Comparison of ENCODE assay signal across 1 cellular context in the genomic region with DNA sequence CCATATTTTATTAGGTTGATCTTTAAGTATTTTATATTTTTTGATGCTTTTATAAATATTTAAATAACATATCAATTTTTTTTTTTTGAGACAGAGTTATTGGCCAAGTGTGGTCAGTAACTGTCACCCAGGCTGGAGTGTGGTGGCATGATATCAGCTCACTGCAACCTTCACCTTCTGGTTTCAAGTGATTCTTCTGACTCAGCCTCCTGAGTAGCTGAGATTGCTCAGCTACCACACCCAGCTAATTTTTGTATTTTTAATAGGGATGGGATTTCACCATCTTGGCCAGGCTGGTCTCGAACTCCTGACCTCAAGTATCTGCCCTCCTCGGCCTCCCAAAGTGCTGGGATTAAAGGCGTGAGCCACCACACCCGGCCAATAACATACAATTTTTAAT.
TF ChIP-seq lines count a peak whose summit lies in the region.

No MANE protein-coding gene starts in this region.

TF ChIP-seq in GM12878, 131 proteins besides CTCF, POLR2A, EP300 and RAD21:
- TF ChIP-seq LARP7 (IDR thresholded peaks at IDR 0.05), result no peak
- TF ChIP-seq SP1 (IDR thresholded peaks at IDR 0.05; ENCODE audit: low read depth, low read length), result no peak
- TF ChIP-seq, protein P1, sequence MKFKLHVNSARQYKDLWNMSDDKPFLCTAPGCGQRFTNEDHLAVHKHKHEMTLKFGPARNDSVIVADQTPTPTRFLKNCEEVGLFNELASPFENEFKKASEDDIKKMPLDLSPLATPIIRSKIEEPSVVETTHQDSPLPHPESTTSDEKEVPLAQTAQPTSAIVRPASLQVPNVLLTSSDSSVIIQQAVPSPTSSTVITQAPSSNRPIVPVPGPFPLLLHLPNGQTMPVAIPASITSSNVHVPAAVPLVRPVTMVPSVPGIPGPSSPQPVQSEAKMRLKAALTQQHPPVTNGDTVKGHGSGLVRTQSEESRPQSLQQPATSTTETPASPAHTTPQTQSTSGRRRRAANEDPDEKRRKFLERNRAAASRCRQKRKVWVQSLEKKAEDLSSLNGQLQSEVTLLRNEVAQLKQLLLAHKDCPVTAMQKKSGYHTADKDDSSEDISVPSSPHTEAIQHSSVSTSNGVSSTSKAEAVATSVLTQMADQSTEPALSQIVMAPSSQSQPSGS (IDR thresholded peaks at IDR 0.05; ENCODE audit: low read length), result no peak
- no peak for TF ChIP-seq SREBF1 (IDR thresholded peaks at IDR 0.05; ENCODE audit: low read length)
- no peak for TF ChIP-seq ZBED1 (IDR thresholded peaks at IDR 0.05; ENCODE audit: borderline replicate concordance)
- TF ChIP-seq NFIC (IDR thresholded peaks at IDR 0.05; ENCODE audit: low read depth, low read length), result no peak
- TF ChIP-seq RCOR1 (conservative IDR thresholded peaks at IDR 0.05; ENCODE audit: low read depth, low read length), result no peak
- TF ChIP-seq TBL1XR1 (IDR thresholded peaks at IDR 0.05; ENCODE audit: low read depth, low read length), result no peak
- no peak for TF ChIP-seq SMC3 (IDR thresholded peaks at IDR 0.05; ENCODE audit: borderline replicate concordance, low read length)
- no peak for TF ChIP-seq IRF4 (IDR thresholded peaks at IDR 0.05; ENCODE audit: low read depth, low read length)
- TF ChIP-seq, protein P2, sequence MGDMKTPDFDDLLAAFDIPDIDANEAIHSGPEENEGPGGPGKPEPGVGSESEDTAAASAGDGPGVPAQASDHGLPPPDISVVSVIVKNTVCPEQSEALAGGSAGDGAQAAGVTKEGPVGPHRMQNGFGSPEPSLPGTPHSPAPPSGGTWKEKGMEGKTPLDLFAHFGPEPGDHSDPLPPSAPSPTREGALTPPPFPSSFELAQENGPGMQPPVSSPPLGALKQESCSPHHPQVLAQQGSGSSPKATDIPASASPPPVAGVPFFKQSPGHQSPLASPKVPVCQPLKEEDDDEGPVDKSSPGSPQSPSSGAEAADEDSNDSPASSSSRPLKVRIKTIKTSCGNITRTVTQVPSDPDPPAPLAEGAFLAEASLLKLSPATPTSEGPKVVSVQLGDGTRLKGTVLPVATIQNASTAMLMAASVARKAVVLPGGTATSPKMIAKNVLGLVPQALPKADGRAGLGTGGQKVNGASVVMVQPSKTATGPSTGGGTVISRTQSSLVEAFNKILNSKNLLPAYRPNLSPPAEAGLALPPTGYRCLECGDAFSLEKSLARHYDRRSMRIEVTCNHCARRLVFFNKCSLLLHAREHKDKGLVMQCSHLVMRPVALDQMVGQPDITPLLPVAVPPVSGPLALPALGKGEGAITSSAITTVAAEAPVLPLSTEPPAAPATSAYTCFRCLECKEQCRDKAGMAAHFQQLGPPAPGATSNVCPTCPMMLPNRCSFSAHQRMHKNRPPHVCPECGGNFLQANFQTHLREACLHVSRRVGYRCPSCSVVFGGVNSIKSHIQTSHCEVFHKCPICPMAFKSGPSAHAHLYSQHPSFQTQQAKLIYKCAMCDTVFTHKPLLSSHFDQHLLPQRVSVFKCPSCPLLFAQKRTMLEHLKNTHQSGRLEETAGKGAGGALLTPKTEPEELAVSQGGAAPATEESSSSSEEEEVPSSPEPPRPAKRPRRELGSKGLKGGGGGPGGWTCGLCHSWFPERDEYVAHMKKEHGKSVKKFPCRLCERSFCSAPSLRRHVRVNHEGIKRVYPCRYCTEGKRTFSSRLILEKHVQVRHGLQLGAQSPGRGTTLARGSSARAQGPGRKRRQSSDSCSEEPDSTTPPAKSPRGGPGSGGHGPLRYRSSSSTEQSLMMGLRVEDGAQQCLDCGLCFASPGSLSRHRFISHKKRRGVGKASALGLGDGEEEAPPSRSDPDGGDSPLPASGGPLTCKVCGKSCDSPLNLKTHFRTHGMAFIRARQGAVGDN (IDR thresholded peaks at IDR 0.05), result no peak
- TF ChIP-seq HDGF (IDR thresholded peaks at IDR 0.05), result no peak
- TF ChIP-seq SIX5 (IDR thresholded peaks at IDR 0.05; ENCODE audit: low read depth, low read length, severe bottlenecking), result no peak
- TF ChIP-seq, protein P3, sequence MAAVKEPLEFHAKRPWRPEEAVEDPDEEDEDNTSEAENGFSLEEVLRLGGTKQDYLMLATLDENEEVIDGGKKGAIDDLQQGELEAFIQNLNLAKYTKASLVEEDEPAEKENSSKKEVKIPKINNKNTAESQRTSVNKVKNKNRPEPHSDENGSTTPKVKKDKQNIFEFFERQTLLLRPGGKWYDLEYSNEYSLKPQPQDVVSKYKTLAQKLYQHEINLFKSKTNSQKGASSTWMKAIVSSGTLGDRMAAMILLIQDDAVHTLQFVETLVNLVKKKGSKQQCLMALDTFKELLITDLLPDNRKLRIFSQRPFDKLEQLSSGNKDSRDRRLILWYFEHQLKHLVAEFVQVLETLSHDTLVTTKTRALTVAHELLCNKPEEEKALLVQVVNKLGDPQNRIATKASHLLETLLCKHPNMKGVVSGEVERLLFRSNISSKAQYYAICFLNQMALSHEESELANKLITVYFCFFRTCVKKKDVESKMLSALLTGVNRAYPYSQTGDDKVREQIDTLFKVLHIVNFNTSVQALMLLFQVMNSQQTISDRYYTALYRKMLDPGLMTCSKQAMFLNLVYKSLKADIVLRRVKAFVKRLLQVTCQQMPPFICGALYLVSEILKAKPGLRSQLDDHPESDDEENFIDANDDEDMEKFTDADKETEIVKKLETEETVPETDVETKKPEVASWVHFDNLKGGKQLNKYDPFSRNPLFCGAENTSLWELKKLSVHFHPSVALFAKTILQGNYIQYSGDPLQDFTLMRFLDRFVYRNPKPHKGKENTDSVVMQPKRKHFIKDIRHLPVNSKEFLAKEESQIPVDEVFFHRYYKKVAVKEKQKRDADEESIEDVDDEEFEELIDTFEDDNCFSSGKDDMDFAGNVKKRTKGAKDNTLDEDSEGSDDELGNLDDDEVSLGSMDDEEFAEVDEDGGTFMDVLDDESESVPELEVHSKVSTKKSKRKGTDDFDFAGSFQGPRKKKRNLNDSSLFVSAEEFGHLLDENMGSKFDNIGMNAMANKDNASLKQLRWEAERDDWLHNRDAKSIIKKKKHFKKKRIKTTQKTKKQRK (IDR thresholded peaks at IDR 0.05; ENCODE audit: low read depth, low read length), result no peak
- TF ChIP-seq, protein P4, sequence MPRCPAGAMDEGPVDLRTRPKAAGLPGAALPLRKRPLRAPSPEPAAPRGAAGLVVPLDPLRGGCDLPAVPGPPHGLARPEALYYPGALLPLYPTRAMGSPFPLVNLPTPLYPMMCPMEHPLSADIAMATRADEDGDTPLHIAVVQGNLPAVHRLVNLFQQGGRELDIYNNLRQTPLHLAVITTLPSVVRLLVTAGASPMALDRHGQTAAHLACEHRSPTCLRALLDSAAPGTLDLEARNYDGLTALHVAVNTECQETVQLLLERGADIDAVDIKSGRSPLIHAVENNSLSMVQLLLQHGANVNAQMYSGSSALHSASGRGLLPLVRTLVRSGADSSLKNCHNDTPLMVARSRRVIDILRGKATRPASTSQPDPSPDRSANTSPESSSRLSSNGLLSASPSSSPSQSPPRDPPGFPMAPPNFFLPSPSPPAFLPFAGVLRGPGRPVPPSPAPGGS (IDR thresholded peaks at IDR 0.05; ENCODE audit: borderline replicate concordance, insufficient read depth, low read depth, low read length, poor library complexity, severe bottlenecking), result no peak
